12 cellular contexts compared by ENCODE assay signal in genomic region chr14:98006008-98006407, GRCh38.
A peak's percentile ranks its signal among the peaks of the same experiment; 100 is the strongest.
DNase-seq lines count a peak whose midpoint lies in the region; ATAC-seq lines count a peak whose summit lies in the region.
"Had no signal": no experiment of that assay in that cellular context is flagged by ENCODE, and none has a peak within 500 bp of the region (broad histone marks: within the 10 kb centered on the region; RNA-seq: fewer than 3 reads in every experiment).

No MANE protein-coding gene starts in this region.

- H3K9me3 Mint-ChIP-seq in activated T-cell treated with anti-CD3 and anti-CD28 coated beads, Interleukin-2, amount 50 U/mL, for 72 hours: peaks cover 2 to 6% of the 10 kb centered on the region in 2 donors
- peaks cover 17% of the 10 kb centered on the region for H3K9me3 Mint-ChIP-seq in activated T-helper 2 cell treated with anti-CD3 and anti-CD28 coated beads, Interferon-gamma antibody, Interleukin-2, Interleukin-4, amounts not matched to agents 10 μg/mL and 5 μg/mL and 100 μg/mL, durations not matched to agents 14 hours and 24 hours and 36 hours
- peaks cover 5% of the 10 kb centered on the region for H3K9me3 Mint-ChIP-seq in activated naive CD8-positive, alpha-beta T cell treated with anti-CD3 and anti-CD28 coated beads, Interleukin-2, amount 50 U/mL, for 24 hours
- H3K9me3 Mint-ChIP-seq in stimulated activated naive CD8-positive, alpha-beta T cell treated with anti-CD3 and anti-CD28 coated beads, Interleukin-15, amount 100 ng/mL, for 72 hours: no peaks in the 10 kb centered on the region
- H3K9me3 Mint-ChIP-seq: CD4-positive, alpha-beta memory T cell had no signal

- peaks cover 6 to 20% of the 10 kb centered on the region in 2 donors for H3K36me3 Mint-ChIP-seq in activated T-cell treated with anti-CD3 and anti-CD28 coated beads, Interleukin-2, amount 50 U/mL, for 72 hours (ENCODE audit: insufficient read depth in 2 of 2)
- peaks cover 19% of the 10 kb centered on the region for H3K36me3 Mint-ChIP-seq in activated T-helper 2 cell treated with anti-CD3 and anti-CD28 coated beads, Interferon-gamma antibody, Interleukin-2, Interleukin-4, amounts not matched to agents 10 μg/mL and 5 μg/mL and 100 μg/mL, durations not matched to agents 14 hours and 24 hours and 36 hours (ENCODE audit: low read depth)
- H3K36me3 Mint-ChIP-seq in activated naive CD8-positive, alpha-beta T cell treated with anti-CD3 and anti-CD28 coated beads, Interleukin-2, amount 50 U/mL, for 24 hours (ENCODE audit: low read depth): peaks cover 3% of the 10 kb centered on the region
- H3K36me3 Mint-ChIP-seq: CD4-positive, alpha-beta memory T cell had no signal

- peak overlapping the region; percentile 79 for H3K27ac Mint-ChIP-seq in activated T-cell treated with anti-CD3 and anti-CD28 coated beads, Interleukin-2, amount 50 U/mL, for 72 hours
- peak overlapping the region; percentile 16 for H3K27ac Mint-ChIP-seq in activated T-helper 2 cell treated with anti-CD3 and anti-CD28 coated beads, Interferon-gamma antibody, Interleukin-2, Interleukin-4, amounts not matched to agents 10 μg/mL and 5 μg/mL and 100 μg/mL, durations not matched to agents 14 hours and 24 hours and 36 hours
- H3K27ac Mint-ChIP-seq in activated naive CD8-positive, alpha-beta T cell treated with anti-CD3 and anti-CD28 coated beads, Interleukin-2, amount 50 U/mL, for 24 hours: no peak overlapping the region
- H3K27ac Mint-ChIP-seq in stimulated activated naive CD8-positive, alpha-beta T cell treated with anti-CD3 and anti-CD28 coated beads, Interleukin-15, amount 100 ng/mL, for 72 hours: peak overlapping the region; percentile 96 to 97
- H3K27ac Mint-ChIP-seq: CD4-positive, alpha-beta memory T cell had no signal

- H3K4me3 Mint-ChIP-seq in activated T-cell treated with anti-CD3 and anti-CD28 coated beads, Interleukin-2, amount 50 U/mL, for 72 hours: peak overlapping the region; percentile 16 to 45
- no peak overlapping the region for H3K4me3 Mint-ChIP-seq in activated T-helper 2 cell treated with anti-CD3 and anti-CD28 coated beads, Interferon-gamma antibody, Interleukin-2, Interleukin-4, amounts not matched to agents 10 μg/mL and 5 μg/mL and 100 μg/mL, durations not matched to agents 14 hours and 24 hours and 36 hours (ENCODE audit: low read depth)
- H3K4me3 Mint-ChIP-seq in activated naive CD8-positive, alpha-beta T cell treated with anti-CD3 and anti-CD28 coated beads, Interleukin-2, amount 50 U/mL, for 24 hours: no peak overlapping the region
- H3K4me3 Mint-ChIP-seq in stimulated activated naive CD8-positive, alpha-beta T cell treated with anti-CD3 and anti-CD28 coated beads, Interleukin-15, amount 100 ng/mL, for 72 hours: peak overlapping the region in 1 of 2 donors; percentile 44

- ATAC-seq in activated T-cell treated with anti-CD3 and anti-CD28 coated beads, Interleukin-2, amount 50 U/mL, for 72 hours (replicated peaks in 1 of 2): peak; percentile 73 to 85
- peak; percentile 47 for ATAC-seq in activated naive CD8-positive, alpha-beta T cell treated with anti-CD3 and anti-CD28 coated beads, Interleukin-2, amount 50 U/mL, for 24 hours
- peak; percentile 82 for ATAC-seq in stimulated activated naive CD8-positive, alpha-beta T cell treated with anti-CD3 and anti-CD28 coated beads, Interleukin-15, amount 100 ng/mL, for 72 hours
- ATAC-seq: A549, HCT116 had no signal

- intact Hi-C loops in activated T-helper 2 cell treated with anti-CD3 and anti-CD28 coated beads, Interferon-gamma antibody, Interleukin-2, Interleukin-4, amounts not matched to agents 10 μg/mL and 5 μg/mL and 100 μg/mL, durations not matched to agents 14 hours and 24 hours and 36 hours (cut with micrococcal nuclease): no loop called here

- no peak for DNase-seq in activated T-cell treated with anti-CD3 and anti-CD28 coated beads, Interleukin-2, amount 50 U/mL, for 72 hours
- DNase-seq in activated T-cell treated with anti-CD3 and anti-CD28 coated beads, Interleukin-2, amount 50 U/mL, for 1 hour: no peak
- no peak for DNase-seq in activated T-helper 2 cell treated with anti-CD3 and anti-CD28 coated beads, Interferon-gamma antibody, Interleukin-2, Interleukin-4, amounts not matched to agents 10 μg/mL and 5 μg/mL and 100 μg/mL, durations not matched to agents 14 hours and 24 hours and 36 hours (ENCODE audit: low spot score)
- no peak for DNase-seq in activated naive CD8-positive, alpha-beta T cell treated with anti-CD3 and anti-CD28 coated beads, Interleukin-2, amount 50 U/mL, for 24 hours
- DNase-seq in stimulated activated naive CD8-positive, alpha-beta T cell treated with anti-CD3 and anti-CD28 coated beads, Interleukin-15, amount 100 ng/mL, for 72 hours: peak in 1 of 2 donors; percentile 35
- no peak for DNase-seq in NCI-H2029 treated with DMSO at 0.1 percent for 48 hours (lab: John Stamatoyannopoulos, UW)
- DNase-seq: BE2C; CD4-positive, alpha-beta memory T cell; DMS79; GM23248 had no signal

- H3K27me3 Mint-ChIP-seq in activated T-cell treated with anti-CD3 and anti-CD28 coated beads, Interleukin-2, amount 50 U/mL, for 72 hours (ENCODE audit: low read depth): no peaks in the 10 kb centered on the region
- no peaks in the 10 kb centered on the region for H3K27me3 Mint-ChIP-seq in activated T-helper 2 cell treated with anti-CD3 and anti-CD28 coated beads, Interferon-gamma antibody, Interleukin-2, Interleukin-4, amounts not matched to agents 10 μg/mL and 5 μg/mL and 100 μg/mL, durations not matched to agents 14 hours and 24 hours and 36 hours (ENCODE audit: low read depth)
- H3K27me3 Mint-ChIP-seq in activated naive CD8-positive, alpha-beta T cell treated with anti-CD3 and anti-CD28 coated beads, Interleukin-2, amount 50 U/mL, for 24 hours: no peaks in the 10 kb centered on the region
- H3K27me3 Mint-ChIP-seq in stimulated activated naive CD8-positive, alpha-beta T cell treated with anti-CD3 and anti-CD28 coated beads, Interleukin-15, amount 100 ng/mL, for 72 hours: no peaks in the 10 kb centered on the region
- H3K27me3 Mint-ChIP-seq: CD4-positive, alpha-beta memory T cell had no signal

- H3K4me1 Mint-ChIP-seq in activated T-cell treated with anti-CD3 and anti-CD28 coated beads, Interleukin-2, amount 50 U/mL, for 72 hours (ENCODE audit: low read depth): peaks cover 46% of the 10 kb centered on the region
- H3K4me1 Mint-ChIP-seq in activated T-helper 2 cell treated with anti-CD3 and anti-CD28 coated beads, Interferon-gamma antibody, Interleukin-2, Interleukin-4, amounts not matched to agents 10 μg/mL and 5 μg/mL and 100 μg/mL, durations not matched to agents 14 hours and 24 hours and 36 hours (ENCODE audit: low read depth): peaks cover 21% of the 10 kb centered on the region
- H3K4me1 Mint-ChIP-seq in activated naive CD8-positive, alpha-beta T cell treated with anti-CD3 and anti-CD28 coated beads, Interleukin-2, amount 50 U/mL, for 24 hours: peaks cover 46% of the 10 kb centered on the region
- H3K4me1 Mint-ChIP-seq in stimulated activated naive CD8-positive, alpha-beta T cell treated with anti-CD3 and anti-CD28 coated beads, Interleukin-15, amount 100 ng/mL, for 72 hours: peaks cover 42% of the 10 kb centered on the region

Comparison
In these comparisons a context has a peak if more than half of its experiments do, and no peak if none do; other contexts are left out.
1. H3K4me3 Mint-ChIP-seq: peak in activated T-cell treated with anti-CD3 and anti-CD28 coated beads, Interleukin-2, amount 50 U/mL, for 72 hours (2 of 2); none in activated T-helper 2 cell treated with anti-CD3 and anti-CD28 coated beads, Interferon-gamma antibody, Interleukin-2, Interleukin-4, amounts not matched to agents 10 μg/mL and 5 μg/mL and 100 μg/mL, durations not matched to agents 14 hours and 24 hours and 36 hours (single experiment) and activated naive CD8-positive, alpha-beta T cell treated with anti-CD3 and anti-CD28 coated beads, Interleukin-2, amount 50 U/mL, for 24 hours (single experiment).
2. Peak in every context shown above with its lines, with median percentiles within 50 percentile points of each other: ATAC-seq.